ENCODE assay signal across 1 cellular context in genomic region chr18:50404752-50405581, GRCh38.
A peak's percentile ranks its signal among the peaks of the same experiment; 100 is the strongest.
TF ChIP-seq lines count a peak whose summit lies in the region.
"Not testable (repeated sequence)": the region's sequence is repeated elsewhere in the genome, so short reads cannot be mapped to it uniquely, and the experiment has no call there.

No MANE protein-coding gene starts in this region.

TF ChIP-seq in HepG2, 621 proteins besides CTCF, POLR2A, EP300 and RAD21 (continued from another document and continues in another):
- TF ChIP-seq, protein P1, sequence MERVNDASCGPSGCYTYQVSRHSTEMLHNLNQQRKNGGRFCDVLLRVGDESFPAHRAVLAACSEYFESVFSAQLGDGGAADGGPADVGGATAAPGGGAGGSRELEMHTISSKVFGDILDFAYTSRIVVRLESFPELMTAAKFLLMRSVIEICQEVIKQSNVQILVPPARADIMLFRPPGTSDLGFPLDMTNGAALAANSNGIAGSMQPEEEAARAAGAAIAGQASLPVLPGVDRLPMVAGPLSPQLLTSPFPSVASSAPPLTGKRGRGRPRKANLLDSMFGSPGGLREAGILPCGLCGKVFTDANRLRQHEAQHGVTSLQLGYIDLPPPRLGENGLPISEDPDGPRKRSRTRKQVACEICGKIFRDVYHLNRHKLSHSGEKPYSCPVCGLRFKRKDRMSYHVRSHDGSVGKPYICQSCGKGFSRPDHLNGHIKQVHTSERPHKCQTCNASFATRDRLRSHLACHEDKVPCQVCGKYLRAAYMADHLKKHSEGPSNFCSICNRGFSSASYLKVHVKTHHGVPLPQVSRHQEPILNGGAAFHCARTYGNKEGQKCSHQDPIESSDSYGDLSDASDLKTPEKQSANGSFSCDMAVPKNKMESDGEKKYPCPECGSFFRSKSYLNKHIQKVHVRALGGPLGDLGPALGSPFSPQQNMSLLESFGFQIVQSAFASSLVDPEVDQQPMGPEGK (CRISPR knock-in tag; IDR thresholded peaks at IDR 0.05) = peak; percentile 74
- TF ChIP-seq ISL2 (CRISPR knock-in tag; IDR thresholded peaks at IDR 0.05) (peak; percentile 87), PPARG (CRISPR knock-in tag; conservative IDR thresholded peaks at IDR 0.05) (0 out of 2 replicates have a peak, but pooled peaks have one; percentile 17), IRF2 (CRISPR knock-in tag; IDR thresholded peaks at IDR 0.05) (peak; percentile 56), TCF7 (IDR thresholded peaks at IDR 0.05; ENCODE audit: low read depth) (peak; percentile 79), ZGPAT (CRISPR knock-in tag; IDR thresholded peaks at IDR 0.05) (peak; percentile 52; the same call in 1 of the 2 replicates), TP53 (CRISPR knock-in tag; conservative IDR thresholded peaks at IDR 0.05) (0 out of 2 replicates have a peak, but pooled peaks have one; percentile 17), ZNF331 (CRISPR knock-in tag; IDR thresholded peaks at IDR 0.05) (peak; percentile 64; the same call in 1 of the 2 replicates), PAXIP1 (CRISPR knock-in tag; conservative IDR thresholded peaks at IDR 0.05) (peak; percentile 88), MNT (IDR thresholded peaks at IDR 0.05) (peak; percentile 19; the same call in 1 of the 2 replicates), MIXL1 (CRISPR knock-in tag; IDR thresholded peaks at IDR 0.05) (peak; percentile 46; the same call in 1 of the 2 replicates), ZNF652 (CRISPR knock-in tag; IDR thresholded peaks at IDR 0.05; ENCODE audit: borderline replicate concordance, low read depth) (peak; percentile 90), SP5 (CRISPR knock-in tag; IDR thresholded peaks at IDR 0.05; ENCODE audit: borderline replicate concordance, low read depth) (peak; percentile 78), DMAP1 (CRISPR knock-in tag; IDR thresholded peaks at IDR 0.05) (0 out of 2 replicates have a peak, but pooled peaks have one; percentile 43), KDM3A (CRISPR knock-in tag; IDR thresholded peaks at IDR 0.05; ENCODE audit: low read depth) (peak; percentile 50; the same call in 1 of the 2 replicates), RCOR2 (CRISPR knock-in tag; IDR thresholded peaks at IDR 0.05) (peak; percentile 74), SOX13 (IDR thresholded peaks at IDR 0.05) (peak; percentile 98), SOX13 (CRISPR knock-in tag; conservative IDR thresholded peaks at IDR 0.05 in 1 of 2, IDR thresholded peaks at IDR 0.05 in 1 of 2) (peak in 1 of 2 experiments; percentile 99; a peak in 2 of 4 replicates), ISX (CRISPR knock-in tag; conservative IDR thresholded peaks at IDR 0.05) (0 out of 2 replicates have a peak, but pooled peaks have one; percentile 35), MYC (CRISPR knock-in tag; IDR thresholded peaks at IDR 0.05; ENCODE audit: borderline replicate concordance) (peak; percentile 26), ONECUT2 (CRISPR knock-in tag; IDR thresholded peaks at IDR 0.05) (peak; percentile 75), ZNF431 (CRISPR knock-in tag; IDR thresholded peaks at IDR 0.05; ENCODE audit: borderline replicate concordance, low read depth) (0 out of 2 replicates have a peak, but pooled peaks have one; percentile 50), POGZ (CRISPR knock-in tag; IDR thresholded peaks at IDR 0.05) (peak; percentile 38; the same call in 1 of the 2 replicates), ZNF318 (CRISPR knock-in tag; IDR thresholded peaks at IDR 0.05) (0 out of 2 replicates have a peak, but pooled peaks have one; percentile 35), PITX1 (CRISPR knock-in tag; IDR thresholded peaks at IDR 0.05) (peak; percentile 100)
- TF ChIP-seq, protein P2, sequence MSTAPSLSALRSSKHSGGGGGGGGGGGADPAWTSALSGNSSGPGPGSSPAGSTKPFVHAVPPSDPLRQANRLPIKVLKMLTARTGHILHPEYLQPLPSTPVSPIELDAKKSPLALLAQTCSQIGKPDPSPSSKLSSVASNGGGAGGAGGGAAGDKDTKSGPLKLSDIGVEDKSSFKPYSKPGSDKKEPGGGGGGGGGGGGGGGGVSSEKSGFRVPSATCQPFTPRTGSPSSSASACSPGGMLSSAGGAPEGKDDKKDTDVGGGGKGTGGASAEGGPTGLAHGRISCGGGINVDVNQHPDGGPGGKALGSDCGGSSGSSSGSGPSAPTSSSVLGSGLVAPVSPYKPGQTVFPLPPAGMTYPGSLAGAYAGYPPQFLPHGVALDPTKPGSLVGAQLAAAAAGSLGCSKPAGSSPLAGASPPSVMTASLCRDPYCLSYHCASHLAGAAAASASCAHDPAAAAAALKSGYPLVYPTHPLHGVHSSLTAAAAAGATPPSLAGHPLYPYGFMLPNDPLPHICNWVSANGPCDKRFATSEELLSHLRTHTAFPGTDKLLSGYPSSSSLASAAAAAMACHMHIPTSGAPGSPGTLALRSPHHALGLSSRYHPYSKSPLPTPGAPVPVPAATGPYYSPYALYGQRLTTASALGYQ (CRISPR knock-in tag; IDR thresholded peaks at IDR 0.05) = peak; percentile 78; the same call in 1 of the 2 replicates
- TF ChIP-seq, protein P3, sequence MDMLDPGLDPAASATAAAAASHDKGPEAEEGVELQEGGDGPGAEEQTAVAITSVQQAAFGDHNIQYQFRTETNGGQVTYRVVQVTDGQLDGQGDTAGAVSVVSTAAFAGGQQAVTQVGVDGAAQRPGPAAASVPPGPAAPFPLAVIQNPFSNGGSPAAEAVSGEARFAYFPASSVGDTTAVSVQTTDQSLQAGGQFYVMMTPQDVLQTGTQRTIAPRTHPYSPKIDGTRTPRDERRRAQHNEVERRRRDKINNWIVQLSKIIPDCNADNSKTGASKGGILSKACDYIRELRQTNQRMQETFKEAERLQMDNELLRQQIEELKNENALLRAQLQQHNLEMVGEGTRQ (IDR thresholded peaks at IDR 0.05; ENCODE audit: low read depth, low read length) = not testable (repeated sequence)
- TF ChIP-seq, protein P3 (CRISPR knock-in tag; IDR thresholded peaks at IDR 0.05; ENCODE audit: borderline replicate concordance) = 0 out of 2 replicates have a peak, but pooled peaks have one; percentile 30
- TF ChIP-seq, protein P4, sequence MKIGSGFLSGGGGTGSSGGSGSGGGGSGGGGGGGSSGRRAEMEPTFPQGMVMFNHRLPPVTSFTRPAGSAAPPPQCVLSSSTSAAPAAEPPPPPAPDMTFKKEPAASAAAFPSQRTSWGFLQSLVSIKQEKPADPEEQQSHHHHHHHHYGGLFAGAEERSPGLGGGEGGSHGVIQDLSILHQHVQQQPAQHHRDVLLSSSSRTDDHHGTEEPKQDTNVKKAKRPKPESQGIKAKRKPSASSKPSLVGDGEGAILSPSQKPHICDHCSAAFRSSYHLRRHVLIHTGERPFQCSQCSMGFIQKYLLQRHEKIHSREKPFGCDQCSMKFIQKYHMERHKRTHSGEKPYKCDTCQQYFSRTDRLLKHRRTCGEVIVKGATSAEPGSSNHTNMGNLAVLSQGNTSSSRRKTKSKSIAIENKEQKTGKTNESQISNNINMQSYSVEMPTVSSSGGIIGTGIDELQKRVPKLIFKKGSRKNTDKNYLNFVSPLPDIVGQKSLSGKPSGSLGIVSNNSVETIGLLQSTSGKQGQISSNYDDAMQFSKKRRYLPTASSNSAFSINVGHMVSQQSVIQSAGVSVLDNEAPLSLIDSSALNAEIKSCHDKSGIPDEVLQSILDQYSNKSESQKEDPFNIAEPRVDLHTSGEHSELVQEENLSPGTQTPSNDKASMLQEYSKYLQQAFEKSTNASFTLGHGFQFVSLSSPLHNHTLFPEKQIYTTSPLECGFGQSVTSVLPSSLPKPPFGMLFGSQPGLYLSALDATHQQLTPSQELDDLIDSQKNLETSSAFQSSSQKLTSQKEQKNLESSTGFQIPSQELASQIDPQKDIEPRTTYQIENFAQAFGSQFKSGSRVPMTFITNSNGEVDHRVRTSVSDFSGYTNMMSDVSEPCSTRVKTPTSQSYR (CRISPR knock-in tag; IDR thresholded peaks at IDR 0.05; ENCODE audit: borderline replicate concordance) = peak; percentile 46; the same call in 1 of the 2 replicates
